Comparison of ENCODE assay signal across 27 cellular contexts in the genomic region with DNA sequence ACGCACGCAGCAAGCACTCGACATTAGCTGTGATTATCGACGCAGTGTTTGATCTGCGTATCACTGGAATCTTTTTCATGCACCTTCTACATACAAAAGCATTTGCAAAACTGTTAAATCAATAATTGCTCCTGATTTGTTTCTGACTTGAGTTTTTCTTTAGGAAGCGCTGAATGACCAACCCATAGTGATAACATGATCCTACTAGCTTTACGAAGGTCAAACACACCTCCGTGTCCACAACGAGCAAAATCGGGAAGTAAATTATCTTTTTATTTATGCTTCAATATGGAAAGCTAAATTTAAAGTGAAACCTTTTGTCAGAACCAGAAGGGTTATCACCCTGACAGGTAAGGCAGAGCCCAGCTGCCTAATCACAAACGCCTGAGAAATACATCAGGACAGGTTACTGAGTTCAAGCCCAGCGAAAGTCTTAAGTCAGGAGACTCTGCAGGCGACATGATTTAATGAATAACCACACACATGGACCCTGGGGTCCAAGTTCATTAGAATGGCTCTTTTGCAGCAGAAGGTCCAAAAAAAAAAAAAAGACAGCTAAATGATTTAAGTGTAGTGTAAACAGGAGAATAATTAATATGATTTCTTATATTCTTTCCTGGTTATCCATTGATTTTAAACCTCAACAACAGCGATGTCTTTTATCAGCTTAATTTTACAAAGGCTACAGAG.
DNase-seq lines count a peak whose midpoint lies in the region; ATAC-seq, FAIRE-seq and TF ChIP-seq lines count a peak whose summit lies in the region.
"Had no signal": no experiment of that assay in that cellular context is flagged by ENCODE, and none has a peak within 500 bp of the region (broad histone marks: within the 10 kb centered on the region; RNA-seq: fewer than 3 reads in every experiment).

No MANE protein-coding gene starts in this region.

- no peak overlapping the region for H3K56ac ChIP-seq in H1 (replicated peaks; ENCODE audit: insufficient read length, low read depth, low read length)

- CTCF ChIA-PET in H1 (lab: Charles Lee; ENCODE audit: partially characterized antibody), result interaction anchor here (0.7 to 1.3 kb wide), 3 partner anchors 9 to 149 kb away, joined by 3 read pairs; no protein-coding TSS in a partner anchor

- peak overlapping the region; percentile 28; the same call in 1 of the 2 replicates for H2BK20ac ChIP-seq in H1 (ENCODE audit: low read length)

- H2AK5ac ChIP-seq in H1 (ENCODE audit: low read depth, low read length), result peak overlapping the region; percentile 46; the same call in 1 of the 2 replicates
- peak overlapping the region; percentile 95 for H2AK5ac ChIP-seq in mesenchymal stem cell (ENCODE audit: low read length, severe bottlenecking)

- TF ChIP-seq RAD21 in H1 (IDR thresholded peaks at IDR 0.05 in 1 of 2, conservative IDR thresholded peaks at IDR 0.05 in 1 of 2; ENCODE audit: low read depth in 2 of 2, low read length in 2 of 2), result no peak

- DNase-seq in H1 (ENCODE audit: low read depth in 1 of 2, low spot score in 2 of 2) (no peak), mesenchymal stem cell (no peak), upper lobe of left lung (no peak), WERI-Rb-1 (no peak), NCI-H2196 (lab: John Stamatoyannopoulos, UW; ENCODE audit: unreplicated experiment) (no peak), NCI-H774 (lab: John Stamatoyannopoulos, UW) (no peak)
- DNase-seq: activated CD4-positive, alpha-beta T cell treated with anti-CD3 and anti-CD28 coated beads for 4 hours; activated naive CD4-positive, alpha-beta T cell; activated T-cell treated with anti-CD3 and anti-CD28 coated beads, Interleukin-2, amount 50 U/mL, for 48 hours; adrenal gland; CD4-positive, alpha-beta T cell; cortex of kidney; islet precursor cell; Karpas-422; naive B cell; NCI-H1048; NCI-H187 treated with DMSO at 0.1 percent for 48 hours; NCI-H526; RPMI8226; spleen; stimulated activated CD4-positive, alpha-beta T cell treated with anti-CD3 and anti-CD28 coated beads, Interleukin-2, amount 100 ng/mL, for 48 hours; uterus had no signal

- no peak for FAIRE-seq in H1 (lab: Jason Lieb, UNC)
- FAIRE-seq: G401.6, GM18507 had no signal

- H3K4me3 ChIP-seq in HUES48 (ENCODE audit: low read depth, low read length) (no peak overlapping the region), H1 (ENCODE audit: extremely low read depth in 1 of 4, insufficient read depth in 2 of 4, low read depth in 3 of 4, low read length in 4 of 4) (no peak overlapping the region), mesenchymal stem cell (ENCODE audit: insufficient read depth in 1 of 2, low read depth in 1 of 2, low read length in 2 of 2) (no peak overlapping the region), upper lobe of left lung (no peak overlapping the region), WERI-Rb-1 (ENCODE audit: low read depth, low read length) (no peak overlapping the region)
- H3K4me3 ChIP-seq: adrenal gland, spleen, uterus had no signal

- H2BK120ac ChIP-seq in H1 (replicated peaks; ENCODE audit: low read depth, low read length) (no peak overlapping the region), mesenchymal stem cell (ENCODE audit: low read depth, low read length) (no peak overlapping the region)

- WGBS in H1 (ENCODE audit: extremely low coverage in 1 of 2, insufficient coverage in 1 of 2, insufficient read length in 1 of 2, insufficient replicate concordance in 2 of 2, low coverage in 1 of 2, low lambda C conversion rate in 2 of 2, missing lambda C conversion rate in 1 of 2), 2 experiments, result 81% methylated on average over 15 of the region's 15 CpGs; no CpG with 5 or more reads in 1 of the 2 experiments
- 98% methylated on average over 14 of the region's 15 CpGs for whole genome bisulfite sequencing in mesenchymal stem cell
- 86 to 89% methylated on average over 15 of the region's 15 CpGs for WGBS in upper lobe of left lung, 2 donors

- H4K5ac ChIP-seq in H1 (ENCODE audit: insufficient read length, low read depth, low read length), result no peak overlapping the region

- H3K79me1 ChIP-seq in H1 (ENCODE audit: low read depth, low read length) (peaks cover 2% of the 10 kb centered on the region; the same call in 1 of the 2 replicates), mesenchymal stem cell (replicated peaks; ENCODE audit: low read length, poor library complexity, severe bottlenecking) (peaks cover 4% of the 10 kb centered on the region)

- H3K23me2 ChIP-seq in H1 (ENCODE audit: low read depth, low read length), result no peaks in the 10 kb centered on the region

- no peak overlapping the region for H2BK15ac ChIP-seq in H1 (ENCODE audit: low read length)
- H2BK15ac ChIP-seq in mesenchymal stem cell (ENCODE audit: low read depth, poor library complexity, severe bottlenecking), result no peak overlapping the region

- no peak overlapping the region for H4K8ac ChIP-seq in H1 (ENCODE audit: extremely low read depth, insufficient read depth, low read length)
- H4K8ac ChIP-seq in mesenchymal stem cell (ENCODE audit: low read length), result no peak overlapping the region

- H4K20me1 ChIP-seq in H1 (replicated peaks in 1 of 2; ENCODE audit: control insufficient read depth in 1 of 2, insufficient read depth in 2 of 2, low read length in 2 of 2), result no peaks in the 10 kb centered on the region

- POLR2A ChIA-PET in H1 (lab: Charles Lee; ENCODE audit: partially characterized antibody), result interaction anchor here (0.5 to 1.6 kb wide), 5 partner anchors 17 to 242 kb away, joined by 3 read pairs; no protein-coding TSS in a partner anchor

- H3K27ac ChIP-seq in HUES48 (ENCODE audit: low read depth, low read length), result peak overlapping the region; percentile 7
- H3K27ac ChIP-seq in H1 (ENCODE audit: low read depth, low read length), result 0 out of 2 replicates have a peak overlapping the region, but pooled peaks have one; percentile 22
- H3K27ac ChIP-seq in mesenchymal stem cell (ENCODE audit: low read length, poor library complexity, severe bottlenecking), result peak overlapping the region; percentile 20
- peak overlapping the region in 3 of 4 donors; percentile 45 to 85 (median 82) for H3K27ac ChIP-seq in upper lobe of left lung
- H3K27ac ChIP-seq in WERI-Rb-1, result no peak overlapping the region
- H3K27ac ChIP-seq: SK-N-MC had no signal

- H4K91ac ChIP-seq in H1 (replicated peaks; ENCODE audit: insufficient read length, low read length), result peak overlapping the region; percentile 17
- H4K91ac ChIP-seq in mesenchymal stem cell (ENCODE audit: low read length), result peak overlapping the region; percentile 78

- no peak overlapping the region for H3K14ac ChIP-seq in H1 (ENCODE audit: insufficient read length)
- no peak overlapping the region for H3K14ac ChIP-seq in mesenchymal stem cell (ENCODE audit: low read length in 2 of 2)

- H3K18ac ChIP-seq in H1 (ENCODE audit: extremely low read depth, low read length), result peak overlapping the region; percentile 71
- H3K18ac ChIP-seq in mesenchymal stem cell (ENCODE audit: low read depth in 1 of 2, low read length in 2 of 2), result peak overlapping the region; percentile 29 to 45

- H3K4ac ChIP-seq in H1 (replicated peaks; ENCODE audit: insufficient read length, low read depth, low read length) (no peak overlapping the region), mesenchymal stem cell (ENCODE audit: low read depth in 1 of 2, low read length in 2 of 2) (no peak overlapping the region)

- H3K23ac ChIP-seq in H1 (ENCODE audit: insufficient read length) (no peak overlapping the region), mesenchymal stem cell (ENCODE audit: low read length in 2 of 2) (no peak overlapping the region)

- H3K4me2 ChIP-seq in H1 (ENCODE audit: insufficient read depth in 1 of 2, low read depth in 2 of 2, low read length in 2 of 2) (peak overlapping the region; percentile 17 to 22; a peak in 2 of 4 replicates), mesenchymal stem cell (ENCODE audit: low read length, poor library complexity, severe bottlenecking) (peak overlapping the region; percentile 32)

- TF ChIP-seq CTCF in H1 (IDR thresholded peaks at IDR 0.05; ENCODE audit: control extremely low read depth in 1 of 3, insufficient read depth in 1 of 3, low read depth in 1 of 3, low read length in 3 of 3) (no peak), upper lobe of left lung (IDR thresholded peaks at IDR 0.05) (no peak), WERI-Rb-1 (IDR thresholded peaks at IDR 0.05; ENCODE audit: low read depth, low read length) (no peak)

- no peak for ATAC-seq in upper lobe of left lung (ENCODE audit: low FRiP score in 2 of 2)
- ATAC-seq: stimulated activated effector memory CD8-positive, alpha-beta T cell treated with anti-CD3 and anti-CD28 coated beads, Interleukin-12 subunit alpha, Interleukin-12 subunit beta, amount 100 ng/mL, for 72 hours had no signal

- peak overlapping the region; percentile 98 for H2BK12ac ChIP-seq in H1 (ENCODE audit: low read depth, low read length)
- peak overlapping the region in 1 of 2 experiments; percentile 24 for H2BK12ac ChIP-seq in mesenchymal stem cell (ENCODE audit: low read length in 2 of 2)

- H3K9ac ChIP-seq in HUES48 (ENCODE audit: low read depth, low read length) (no peak overlapping the region), H1 (replicated peaks in 1 of 4; ENCODE audit: extremely low read depth in 1 of 4, low read depth in 3 of 4, low read length in 3 of 4) (no peak overlapping the region), mesenchymal stem cell (ENCODE audit: low read length) (no peak overlapping the region)

- H3K36me3 ChIP-seq in HUES48 (ENCODE audit: control insufficient read depth, insufficient read depth, low read length) (no peaks in the 10 kb centered on the region), H1 (ENCODE audit: control insufficient read depth in 2 of 4, insufficient read depth in 4 of 4, low read length in 3 of 4) (no peaks in the 10 kb centered on the region), mesenchymal stem cell (ENCODE audit: control insufficient read depth in 1 of 2, insufficient read depth in 2 of 2, low read depth in 1 of 2, low read length in 2 of 2) (no peaks in the 10 kb centered on the region), upper lobe of left lung (peaks cover 0 to 3% (median 0%) of the 10 kb centered on the region in 4 donors), WERI-Rb-1 (no peaks in the 10 kb centered on the region)
- H3K36me3 ChIP-seq: adrenal gland, spleen, uterus had no signal

- TF ChIP-seq EP300 in H1 (IDR thresholded peaks at IDR 0.05; ENCODE audit: borderline replicate concordance in 1 of 2, low read depth in 2 of 2, low read length in 2 of 2) (no peak), upper lobe of left lung (IDR thresholded peaks at IDR 0.05) (no peak)

- TF ChIP-seq POLR2A in H1 (IDR thresholded peaks at IDR 0.05; ENCODE audit: control extremely low read depth in 1 of 2, low read depth in 2 of 2, low read length in 2 of 2) (no peak), upper lobe of left lung (IDR thresholded peaks at IDR 0.05) (no peak)

- H3K9me3 ChIP-seq in HUES48 (ENCODE audit: control insufficient read depth, insufficient read depth, low read length), result no peaks in the 10 kb centered on the region
- no peaks in the 10 kb centered on the region for H3K9me3 ChIP-seq in H1 (ENCODE audit: insufficient read depth in 2 of 2, low read depth in 1 of 2, low read length in 1 of 2)
- H3K9me3 ChIP-seq in mesenchymal stem cell (ENCODE audit: control insufficient read depth, low read length), result no peaks in the 10 kb centered on the region
- no peaks in the 10 kb centered on the region for H3K9me3 ChIP-seq in upper lobe of left lung
- no peaks in the 10 kb centered on the region for H3K9me3 ChIP-seq in WERI-Rb-1 (ENCODE audit: severe bottlenecking)
- H3K9me3 ChIP-seq: adrenal gland, spleen, uterus had no signal

- H2AFZ ChIP-seq in H1 (ENCODE audit: low read length) (0 out of 2 replicates have a peak overlapping the region, but pooled peaks have one; percentile 11), mesenchymal stem cell (ENCODE audit: low read depth, low read length) (no peak overlapping the region)

- H2BK5ac ChIP-seq in H1 (ENCODE audit: low read depth, low read length), result peak overlapping the region; percentile 74; the same call in 1 of the 2 replicates
- no peak overlapping the region for H2BK5ac ChIP-seq in mesenchymal stem cell (ENCODE audit: low read depth, low read length, poor library complexity, severe bottlenecking)

- H3K4me1 ChIP-seq in HUES48 (ENCODE audit: control insufficient read depth, insufficient read depth, low read length) (peaks cover 42% of the 10 kb centered on the region), H1 (replicated peaks in 1 of 4; ENCODE audit: control insufficient read depth in 3 of 4, insufficient read depth in 4 of 4, low read length in 3 of 4) (peaks cover 8 to 20% (median 14%) of the 10 kb centered on the region in 4 experiments), mesenchymal stem cell (ENCODE audit: control insufficient read depth, insufficient read depth, low read depth, low read length) (peaks cover 28% of the 10 kb centered on the region), upper lobe of left lung (peaks cover 22 to 57% (median 37%) of the 10 kb centered on the region in 4 donors)
- H3K4me1 ChIP-seq: adrenal gland, uterus had no signal

- H3K27me3 ChIP-seq in HUES48 (ENCODE audit: control insufficient read depth, insufficient read depth, low read length), result no peaks in the 10 kb centered on the region
- no peaks in the 10 kb centered on the region for H3K27me3 ChIP-seq in H1 (replicated peaks in 1 of 4; ENCODE audit: control insufficient read depth in 3 of 4, extremely low read depth in 1 of 4, insufficient read depth in 3 of 4, low read length in 3 of 4)
- no peaks in the 10 kb centered on the region for H3K27me3 ChIP-seq in mesenchymal stem cell (ENCODE audit: control insufficient read depth in 1 of 2, insufficient read depth in 1 of 2, low read length in 2 of 2)
- H3K27me3 ChIP-seq in upper lobe of left lung, result no peaks in the 10 kb centered on the region
- H3K27me3 ChIP-seq in WERI-Rb-1 (ENCODE audit: insufficient read depth, low read depth, severe bottlenecking), result no peaks in the 10 kb centered on the region
- H3K27me3 ChIP-seq: adrenal gland, spleen, uterus had no signal

- H3K79me2 ChIP-seq in H1 (ENCODE audit: control insufficient read depth in 1 of 2, insufficient read depth in 2 of 2, low read length in 2 of 2), result no peaks in the 10 kb centered on the region
